23 cellular contexts compared by ENCODE assay signal in genomic region chr11:78828582-78829520, GRCh38.
A peak's percentile ranks its signal among the peaks of the same experiment; 100 is the strongest.
DNase-seq lines count a peak whose midpoint lies in the region; TF ChIP-seq lines count a peak whose summit lies in the region.
"Had no signal": no experiment of that assay in that cellular context is flagged by ENCODE, and none has a peak within 500 bp of the region (broad histone marks: within the 10 kb centered on the region; RNA-seq: fewer than 3 reads in every experiment).

No MANE protein-coding gene starts in this region.

- intact Hi-C loops in Calu3 (cut with micrococcal nuclease; ENCODE audit: unreplicated experiment): no loop called here

- peak; percentile 45 for DNase-seq in CD1c-positive myeloid dendritic cell (ENCODE audit: extremely low spot score)
- peak; percentile 88 for DNase-seq in NOMO-1 treated with DMSO at 0.1 percent for 48 hours (lab: John Stamatoyannopoulos, UW; ENCODE audit: unreplicated experiment)
- peak; percentile 60 for DNase-seq in epithelial cell of esophagus (ENCODE audit: low read depth)
- no peak for DNase-seq in nephron progenitor cell
- DNase-seq in Calu3: no peak
- DNase-seq in central memory CD4-positive, alpha-beta T cell: no peak
- DNase-seq in NAMALWA (ENCODE audit: low spot score): no peak
- DNase-seq in occipital lobe (lab: John Stamatoyannopoulos, UW): no peak
- DNase-seq: activated CD8-positive, alpha-beta T cell treated with anti-CD3 and anti-CD28 coated beads, Interleukin-2, amount 10 ng/mL, durations not matched to agents 7 days and 5 days; activated naive CD4-positive, alpha-beta T cell treated with anti-CD3 and anti-CD28 coated beads for 36 hours; activated T-cell treated with anti-CD3 and anti-CD28 coated beads, Interleukin-2, amount 50 U/mL, for 4 hours; COR-L47; EL; hypothalamus; islet precursor cell; KG1; NCI-H1105 treated with DMSO at 0.1 percent for 48 hours; NCI-H524 treated with DMSO at 0.1 percent for 48 hours; PC-9; stimulated activated CD4-positive, alpha-beta T cell treated with anti-CD3 and anti-CD28 coated beads, Interleukin-15, amount 100 ng/mL, for 24 hours; T-helper 9 cell had no signal

- no TSS peak for BruUV-seq in Calu3 (replicated peaks; lab: Mats Ljungman, UMichigan)

- TF ChIP-seq CTCF in epithelial cell of esophagus (IDR thresholded peaks at IDR 0.05; ENCODE audit: insufficient read depth, low read depth, low read length, missing control alignments): no peak
- TF ChIP-seq CTCF in nephron progenitor cell (IDR thresholded peaks at IDR 0.05): no peak
- no peak for TF ChIP-seq CTCF in Calu3 (IDR thresholded peaks at IDR 0.05; ENCODE audit: unreplicated experiment)

- H3K9me3 Mint-ChIP-seq in nephron progenitor cell (no peaks in the 10 kb centered on the region), Calu3 (ENCODE audit: low read depth, unreplicated experiment) (no peaks in the 10 kb centered on the region)
- H3K9me3 Mint-ChIP-seq: activated naive CD4-positive, alpha-beta T cell treated with anti-CD3 and anti-CD28 coated beads for 36 hours; activated T-cell treated with anti-CD3 and anti-CD28 coated beads, Interleukin-2, amount 50 U/mL, for 4 hours had no signal

- H3K27me3 Mint-ChIP-seq in nephron progenitor cell (ENCODE audit: low read depth, poor library complexity) (no peaks in the 10 kb centered on the region), Calu3 (ENCODE audit: unreplicated experiment) (peaks cover 38% of the 10 kb centered on the region)

- H3K27ac Mint-ChIP-seq in nephron progenitor cell (peak overlapping the region; percentile 88), Calu3 (ENCODE audit: unreplicated experiment) (no peak overlapping the region)
- H3K27ac Mint-ChIP-seq: activated CD8-positive, alpha-beta T cell treated with anti-CD3 and anti-CD28 coated beads, Interleukin-2, amount 10 ng/mL, durations not matched to agents 7 days and 5 days; activated naive CD4-positive, alpha-beta T cell treated with anti-CD3 and anti-CD28 coated beads for 36 hours had no signal

- CTCF ChIA-PET in Calu3 (lab: Charles Lee): interaction anchor here (0.6 to 0.9 kb wide), 2 partner anchors 48 to 63 kb away, joined by 3 read pairs; no protein-coding TSS in a partner anchor

- H3K4me3 Mint-ChIP-seq in nephron progenitor cell: no peak overlapping the region
- no peak overlapping the region for H3K4me3 Mint-ChIP-seq in Calu3 (ENCODE audit: low read depth, unreplicated experiment)
- H3K4me3 Mint-ChIP-seq: activated CD8-positive, alpha-beta T cell treated with anti-CD3 and anti-CD28 coated beads, Interleukin-2, amount 10 ng/mL, durations not matched to agents 7 days and 5 days; activated naive CD4-positive, alpha-beta T cell treated with anti-CD3 and anti-CD28 coated beads for 36 hours; activated T-cell treated with anti-CD3 and anti-CD28 coated beads, Interleukin-2, amount 50 U/mL, for 4 hours had no signal

- no peak overlapping the region for H3K4me3 ChIP-seq in epithelial cell of esophagus (ENCODE audit: low read length)
- H3K4me3 ChIP-seq: coronary artery, PC-9, thoracic aorta had no signal

- peaks cover 51% of the 10 kb centered on the region for H3K36me3 Mint-ChIP-seq in nephron progenitor cell (ENCODE audit: low read depth)
- no peaks in the 10 kb centered on the region for H3K36me3 Mint-ChIP-seq in Calu3 (ENCODE audit: insufficient read depth, unreplicated experiment)

- H3K4me1 Mint-ChIP-seq in nephron progenitor cell: peaks cover 63% of the 10 kb centered on the region
- no peaks in the 10 kb centered on the region for H3K4me1 Mint-ChIP-seq in Calu3 (ENCODE audit: low read depth, unreplicated experiment)

Comparison
In these comparisons a context has a peak if more than half of its experiments do, and no peak if none do; other contexts are left out.
1. DNase-seq: peak in CD1c-positive myeloid dendritic cell (single experiment), NOMO-1 treated with DMSO at 0.1 percent for 48 hours (single experiment) and epithelial cell of esophagus (single experiment); none in nephron progenitor cell (single experiment), Calu3 (single experiment), central memory CD4-positive, alpha-beta T cell (single experiment), NAMALWA (single experiment) and occipital lobe (single experiment).